In genomic region chr1:246577082-246577719, GRCh38 we compare ENCODE assay signal across 13 cellular contexts. TPM values are rescaled to one million over a fixed set of nuclear protein-coding genes. Genes with fewer than 3 reads are reported as not detected.
DNase-seq lines count a peak whose midpoint lies in the region; ATAC-seq, FAIRE-seq and TF ChIP-seq lines count a peak whose summit lies in the region.
"Had no signal": no experiment of that assay in that cellular context is flagged by ENCODE, and none has a peak within 500 bp of the region (broad histone marks: within the 10 kb centered on the region; RNA-seq: fewer than 3 reads in every experiment).

No MANE protein-coding gene starts in this region.

- no peaks in the 10 kb centered on the region for H3K9me3 ChIP-seq in CD4-positive, alpha-beta memory T cell (ENCODE audit: control insufficient read depth in 1 of 2, low read length in 2 of 2)
- H3K9me3 ChIP-seq in adrenal gland (replicated peaks in 1 of 3): no peaks in the 10 kb centered on the region
- H3K9me3 ChIP-seq: right atrium auricular region, thoracic aorta had no signal

- peak; percentile 74 to 92 for ATAC-seq in naive thymus-derived CD8-positive, alpha-beta T cell

- peak in 2 of 5 donors; percentile 22 to 36 for DNase-seq in CD4-positive, alpha-beta memory T cell
- no peak for DNase-seq in GM18507 (ENCODE audit: extremely low spot score, insufficient read length, low read depth)
- DNase-seq in activated T-helper 1 cell treated with anti-CD3 and anti-CD28 coated beads, Interleukin-12 subunit alpha, Interleukin-12 subunit beta, Interleukin-2, Interleukin-4 antibody, amounts not matched to agents 30 ng/mL and 10 ng/mL and 1 ng/mL, durations not matched to agents 14 hours and 24 hours and 36 hours (ENCODE audit: low spot score): no peak
- DNase-seq in naive thymus-derived CD8-positive, alpha-beta T cell: peak in 2 of 10 donors; percentile 8 to 36
- no peak for DNase-seq in adrenal gland
- no peak for DNase-seq in stimulated activated CD4-positive, alpha-beta T cell treated with anti-CD3 and anti-CD28 coated beads, Interleukin-4, amount 100 ng/mL, for 1 hour
- DNase-seq in NCI-H1694 treated with DMSO at 0.1 percent for 48 hours (lab: John Stamatoyannopoulos, UW): no peak
- no peak for DNase-seq in HuH-7.5 (ENCODE audit: low spot score)
- DNase-seq: foreskin melanocyte, NCI-H1092 had no signal

- intact Hi-C loops in CD4-positive, alpha-beta memory T cell (cut with micrococcal nuclease): loop anchor here (1.0 kb wide), 1 partner anchor 10 kb away; no protein-coding TSS in a partner anchor
- intact Hi-C loops in activated T-helper 1 cell treated with anti-CD3 and anti-CD28 coated beads, Interleukin-12 subunit alpha, Interleukin-12 subunit beta, Interleukin-2, Interleukin-4 antibody, amounts not matched to agents 30 ng/mL and 10 ng/mL and 1 ng/mL, durations not matched to agents 14 hours and 24 hours and 36 hours (cut with micrococcal nuclease): no loop called here
- intact Hi-C loops in adrenal gland (cut with DNase I): no loop called here

- H3K27ac Mint-ChIP-seq in CD4-positive, alpha-beta memory T cell: peak overlapping the region; percentile 71 to 95 (median 88)
- peak overlapping the region; percentile 56 for H3K27ac Mint-ChIP-seq in activated T-helper 1 cell treated with anti-CD3 and anti-CD28 coated beads, Interleukin-12 subunit alpha, Interleukin-12 subunit beta, Interleukin-2, Interleukin-4 antibody, amounts not matched to agents 30 ng/mL and 10 ng/mL and 1 ng/mL, durations not matched to agents 14 hours and 24 hours and 36 hours
- peak overlapping the region; percentile 68 to 96 (median 88) for H3K27ac Mint-ChIP-seq in naive thymus-derived CD8-positive, alpha-beta T cell

- peak overlapping the region in 1 of 2 donors; percentile 12 for H3K4me3 ChIP-seq in CD4-positive, alpha-beta memory T cell (ENCODE audit: low read length in 2 of 2)
- H3K4me3 ChIP-seq in adrenal gland: no peak overlapping the region
- H3K4me3 ChIP-seq: right atrium auricular region, thoracic aorta had no signal

- no peaks in the 10 kb centered on the region for H3K27me3 ChIP-seq in CD4-positive, alpha-beta memory T cell (ENCODE audit: insufficient read depth, low read length)
- H3K27me3 ChIP-seq in adrenal gland: no peaks in the 10 kb centered on the region
- H3K27me3 ChIP-seq: right atrium auricular region had no signal

- H3K36me3 ChIP-seq in CD4-positive, alpha-beta memory T cell (ENCODE audit: insufficient read depth, low read length): peaks cover 2% of the 10 kb centered on the region
- no peaks in the 10 kb centered on the region for H3K36me3 ChIP-seq in adrenal gland (replicated peaks in 1 of 2)
- H3K36me3 ChIP-seq: right atrium auricular region, thoracic aorta had no signal

- peak; percentile 42 for FAIRE-seq in GM18507 (lab: Jason Lieb, UNC)
- FAIRE-seq: keratinocyte had no signal

- WGBS in adrenal gland, 4 donors: 51 to 65% (median 63%) methylated on average over 5 of the region's 5 CpGs

- peak overlapping the region; percentile 65 to 96 (median 79) for H3K4me3 Mint-ChIP-seq in CD4-positive, alpha-beta memory T cell
- no peak overlapping the region for H3K4me3 Mint-ChIP-seq in activated T-helper 1 cell treated with anti-CD3 and anti-CD28 coated beads, Interleukin-12 subunit alpha, Interleukin-12 subunit beta, Interleukin-2, Interleukin-4 antibody, amounts not matched to agents 30 ng/mL and 10 ng/mL and 1 ng/mL, durations not matched to agents 14 hours and 24 hours and 36 hours
- H3K4me3 Mint-ChIP-seq in naive thymus-derived CD8-positive, alpha-beta T cell: peak overlapping the region; percentile 38 to 82 (median 72)

- H3K9me3 Mint-ChIP-seq in CD4-positive, alpha-beta memory T cell: peaks cover 0 to 3% (median 0%) of the 10 kb centered on the region in 8 donors
- no peaks in the 10 kb centered on the region for H3K9me3 Mint-ChIP-seq in activated T-helper 1 cell treated with anti-CD3 and anti-CD28 coated beads, Interleukin-12 subunit alpha, Interleukin-12 subunit beta, Interleukin-2, Interleukin-4 antibody, amounts not matched to agents 30 ng/mL and 10 ng/mL and 1 ng/mL, durations not matched to agents 14 hours and 24 hours and 36 hours
- no peaks in the 10 kb centered on the region for H3K9me3 Mint-ChIP-seq in naive thymus-derived CD8-positive, alpha-beta T cell

- TF ChIP-seq POLR2A in adrenal gland (IDR thresholded peaks at IDR 0.05): no peak

- POLR2A ChIA-PET in CD4-positive, alpha-beta memory T cell (lab: Charles Lee; ENCODE audit: partially characterized antibody): interaction anchor here (0.7 to 3.9 kb wide), 2 partner anchors 11 to 72 kb away, joined by 4 to 16 read pairs; partner anchors contain the start of genes CNST and TFB2M
- POLR2A ChIA-PET in naive thymus-derived CD8-positive, alpha-beta T cell (lab: Charles Lee): interaction anchor here (0.6 to 3.7 kb wide), 2 partner anchors 11 to 119 kb away, joined by 3 to 26 read pairs; partner anchors contain the start of genes CNST and TFB2M

- H3K27me3 Mint-ChIP-seq in CD4-positive, alpha-beta memory T cell: no peaks in the 10 kb centered on the region
- no peaks in the 10 kb centered on the region for H3K27me3 Mint-ChIP-seq in activated T-helper 1 cell treated with anti-CD3 and anti-CD28 coated beads, Interleukin-12 subunit alpha, Interleukin-12 subunit beta, Interleukin-2, Interleukin-4 antibody, amounts not matched to agents 30 ng/mL and 10 ng/mL and 1 ng/mL, durations not matched to agents 14 hours and 24 hours and 36 hours (ENCODE audit: insufficient read depth)
- no peaks in the 10 kb centered on the region for H3K27me3 Mint-ChIP-seq in naive thymus-derived CD8-positive, alpha-beta T cell

- peaks cover 83% of the 10 kb centered on the region for H3K4me1 ChIP-seq in CD4-positive, alpha-beta memory T cell (ENCODE audit: insufficient read depth, low read length)
- H3K4me1 ChIP-seq in adrenal gland (replicated peaks in 1 of 2): peaks cover 47 to 61% of the 10 kb centered on the region in 2 donors

- H3K27ac ChIP-seq in CD4-positive, alpha-beta memory T cell (ENCODE audit: low read depth, low read length): peak overlapping the region; percentile 20
- peak overlapping the region in 2 of 5 donors; percentile 7 to 31 for H3K27ac ChIP-seq in adrenal gland
- H3K27ac ChIP-seq: right atrium auricular region, thoracic aorta had no signal

- H3K36me3 Mint-ChIP-seq in CD4-positive, alpha-beta memory T cell: peaks cover 21 to 33% of the 10 kb centered on the region in 2 donors
- H3K36me3 Mint-ChIP-seq in activated T-helper 1 cell treated with anti-CD3 and anti-CD28 coated beads, Interleukin-12 subunit alpha, Interleukin-12 subunit beta, Interleukin-2, Interleukin-4 antibody, amounts not matched to agents 30 ng/mL and 10 ng/mL and 1 ng/mL, durations not matched to agents 14 hours and 24 hours and 36 hours (ENCODE audit: low read depth): peaks cover 12% of the 10 kb centered on the region
- peaks cover 0 to 32% (median 5%) of the 10 kb centered on the region in 3 donors for H3K36me3 Mint-ChIP-seq in naive thymus-derived CD8-positive, alpha-beta T cell

- H3K4me1 Mint-ChIP-seq in CD4-positive, alpha-beta memory T cell: peaks cover 43 to 82% (median 61%) of the 10 kb centered on the region in 4 donors
- peaks cover 42% of the 10 kb centered on the region for H3K4me1 Mint-ChIP-seq in activated T-helper 1 cell treated with anti-CD3 and anti-CD28 coated beads, Interleukin-12 subunit alpha, Interleukin-12 subunit beta, Interleukin-2, Interleukin-4 antibody, amounts not matched to agents 30 ng/mL and 10 ng/mL and 1 ng/mL, durations not matched to agents 14 hours and 24 hours and 36 hours (ENCODE audit: low read depth)
- peaks cover 33 to 86% (median 72%) of the 10 kb centered on the region in 4 donors for H3K4me1 Mint-ChIP-seq in naive thymus-derived CD8-positive, alpha-beta T cell

- TF ChIP-seq CTCF in adrenal gland (IDR thresholded peaks at IDR 0.05): no peak

- CTCF ChIA-PET in CD4-positive, alpha-beta memory T cell (lab: Charles Lee; ENCODE audit: partially characterized antibody): no interaction called here

RNA-seq across cellular contexts. Expression of gene CNST, which starts 10.9 kb away (rescaled TPM):
- 100 to 1,000 TPM in 1 of 2 experiments, 10 to 100 TPM in 1; 97.8 to 103 TPM for total RNA-seq in CD4-positive, alpha-beta memory T cell
- 10 to 100 TPM; 36.2 to 58.3 TPM for polyA plus RNA-seq in CD4-positive, alpha-beta memory T cell
- 27.0 and 30.8 TPM in 2 replicates for total RNA-seq in activated T-helper 1 cell treated with anti-CD3 and anti-CD28 coated beads, Interleukin-12 subunit alpha, Interleukin-12 subunit beta, Interleukin-2, Interleukin-4 antibody, amounts not matched to agents 30 ng/mL and 10 ng/mL and 1 ng/mL, durations not matched to agents 14 hours and 24 hours and 36 hours
- total RNA-seq in naive thymus-derived CD8-positive, alpha-beta T cell: 10 to 100 TPM; 79.8 to 88.6 TPM
- polyA plus RNA-seq in naive thymus-derived CD8-positive, alpha-beta T cell: 10 to 100 TPM; 32.0 to 48.3 (median 37.6) TPM
- total RNA-seq in adrenal gland: 10 to 100 TPM; 33.3 to 85.6 (median 60.1) TPM
- polyA plus RNA-seq in adrenal gland: 10 to 100 TPM; 11.4 to 27.3 (median 13.9) TPM

RNA-seq across cellular contexts. Expression of gene TFB2M, which starts 11.1 kb away (rescaled TPM):
- 1 to 10 TPM; 8.8 to 9.6 TPM for total RNA-seq in CD4-positive, alpha-beta memory T cell
- polyA plus RNA-seq in CD4-positive, alpha-beta memory T cell: 10 to 100 TPM; 16.4 to 29.0 TPM
- 24.8 and 30.9 TPM in 2 replicates for total RNA-seq in activated T-helper 1 cell treated with anti-CD3 and anti-CD28 coated beads, Interleukin-12 subunit alpha, Interleukin-12 subunit beta, Interleukin-2, Interleukin-4 antibody, amounts not matched to agents 30 ng/mL and 10 ng/mL and 1 ng/mL, durations not matched to agents 14 hours and 24 hours and 36 hours
- 10 to 100 TPM; 12.0 to 12.2 TPM for total RNA-seq in naive thymus-derived CD8-positive, alpha-beta T cell
- 10 to 100 TPM; 17.8 to 20.8 (median 19.3) TPM for polyA plus RNA-seq in naive thymus-derived CD8-positive, alpha-beta T cell
- 10 to 100 TPM; 15.1 to 32.5 (median 27.1) TPM for total RNA-seq in adrenal gland
- polyA plus RNA-seq in adrenal gland: 10 to 100 TPM in 1 of 3 donors, 1 to 10 TPM in 2; 6.0 to 44.8 (median 7.2) TPM
